Comparison of ENCODE assay signal across 25 cellular contexts in the genomic region with DNA sequence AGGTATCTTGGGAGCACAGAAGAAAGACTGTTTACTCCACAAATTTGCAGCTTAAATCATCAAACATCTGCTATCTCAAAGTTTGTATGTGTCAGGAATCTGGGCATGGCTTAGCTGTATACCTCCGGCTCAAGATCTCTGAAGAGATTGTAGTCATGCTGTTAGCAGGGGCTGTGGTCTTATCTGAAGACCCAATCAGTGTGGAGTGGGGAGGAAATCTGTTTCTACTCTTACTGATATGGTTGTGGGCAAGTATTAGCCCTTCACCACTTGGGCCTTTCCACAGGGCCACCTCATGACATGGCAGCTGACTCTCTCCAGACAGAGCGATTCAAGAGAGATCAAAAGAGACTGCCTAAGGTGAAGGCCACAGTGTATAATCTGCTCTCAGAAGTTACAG.
"Had no signal": no experiment of that assay in that cellular context is flagged by ENCODE, and none has a peak within 500 bp of the region (broad histone marks: within the 10 kb centered on the region; RNA-seq: fewer than 3 reads in every experiment).

No MANE protein-coding gene starts in this region.

- H3K79me2 ChIP-seq: hepatocyte had no signal

- H3K4me2 ChIP-seq: hepatocyte had no signal

- H3K36me3 ChIP-seq: colonic mucosa, esophagus muscularis mucosa, esophagus squamous epithelium, gastrocnemius medialis, gastroesophageal sphincter, heart left ventricle, heart right ventricle had no signal

- ATAC-seq: effector memory CD8-positive, alpha-beta T cell; esophagus mucosa; foreskin keratinocyte; gastrocnemius medialis; gastroesophageal sphincter; heart left ventricle; heart right ventricle had no signal

- DNase-seq: colonic mucosa; cortex of kidney; dermis blood vessel endothelial cell; dorsolateral prefrontal cortex; effector CD4-positive, alpha-beta T cell; effector CD8-positive, alpha-beta T cell; effector memory CD4-positive, alpha-beta T cell; effector memory CD8-positive, alpha-beta T cell; endodermal cell; erythroblast; esophagus squamous epithelium; foreskin fibroblast; foreskin keratinocyte; foreskin melanocyte; gastrocnemius medialis; glutamatergic neuron; head of caudate nucleus; heart left ventricle; heart right ventricle had no signal

- H3K4me3 ChIP-seq: colonic mucosa, coronary artery, dorsolateral prefrontal cortex, esophagus muscularis mucosa, esophagus squamous epithelium, gastrocnemius medialis, gastroesophageal sphincter, heart left ventricle, heart right ventricle, hepatocyte had no signal

- H3K4me1 ChIP-seq: colonic mucosa, esophagus muscularis mucosa, foreskin keratinocyte, gastrocnemius medialis, gastroesophageal sphincter, heart left ventricle, heart right ventricle had no signal

- H3K27ac ChIP-seq: colonic mucosa, coronary artery, dorsolateral prefrontal cortex, epithelial cell of prostate, esophagus muscularis mucosa, esophagus squamous epithelium, foreskin keratinocyte, gastrocnemius medialis, gastroesophageal sphincter, heart left ventricle, heart right ventricle, hepatocyte had no signal

- H3K27me3 ChIP-seq: colonic mucosa, esophagus muscularis mucosa, esophagus squamous epithelium, foreskin keratinocyte, gastrocnemius medialis, gastroesophageal sphincter, heart left ventricle, heart right ventricle, hepatocyte had no signal
